Comparison of ENCODE assay signal across 22 cellular contexts in genomic region chr21:17390575-17390974, GRCh38.
"Had no signal": no experiment of that assay in that cellular context is flagged by ENCODE, and none has a peak within 500 bp of the region (broad histone marks: within the 10 kb centered on the region; RNA-seq: fewer than 3 reads in every experiment).

No MANE protein-coding gene starts in this region.

- H3K27me3 ChIP-seq: dorsolateral prefrontal cortex, gastrocnemius medialis, heart right ventricle, right atrium auricular region, testis, tibial nerve, upper lobe of right lung, vagina had no signal

- ATAC-seq: esophagus mucosa; gastrocnemius medialis; heart right ventricle; left lobe of liver; naive thymus-derived CD4-positive, alpha-beta T cell; stimulated activated naive B cell treated with anti-CD40 and anti-IgM and Interleukin-4, amounts not matched to agents 10 μg/mL and 1 μg/mL and 100 μg/mL, for 72 hours; stimulated activated naive CD8-positive, alpha-beta T cell treated with anti-CD3 and anti-CD28 coated beads, Interleukin-15, amount 100 ng/mL, for 72 hours; upper lobe of right lung had no signal

- H3K4me1 Mint-ChIP-seq: stimulated activated naive B cell treated with anti-CD40 and anti-IgM and Interleukin-4, amounts not matched to agents 10 μg/mL and 1 μg/mL and 100 μg/mL, for 72 hours; stimulated activated naive CD8-positive, alpha-beta T cell treated with anti-CD3 and anti-CD28 coated beads, Interleukin-15, amount 100 ng/mL, for 72 hours had no signal

- H3K9me3 Mint-ChIP-seq: naive thymus-derived CD4-positive, alpha-beta T cell; stimulated activated naive CD8-positive, alpha-beta T cell treated with anti-CD3 and anti-CD28 coated beads, Interleukin-15, amount 100 ng/mL, for 72 hours had no signal

- H3K4me3 Mint-ChIP-seq: naive thymus-derived CD4-positive, alpha-beta T cell; stimulated activated naive B cell treated with anti-CD40 and anti-IgM and Interleukin-4, amounts not matched to agents 10 μg/mL and 1 μg/mL and 100 μg/mL, for 72 hours; stimulated activated naive CD8-positive, alpha-beta T cell treated with anti-CD3 and anti-CD28 coated beads, Interleukin-15, amount 100 ng/mL, for 72 hours had no signal

- H3K27ac Mint-ChIP-seq: stimulated activated naive B cell treated with anti-CD40 and anti-IgM and Interleukin-4, amounts not matched to agents 10 μg/mL and 1 μg/mL and 100 μg/mL, for 72 hours; stimulated activated naive CD8-positive, alpha-beta T cell treated with anti-CD3 and anti-CD28 coated beads, Interleukin-15, amount 100 ng/mL, for 72 hours had no signal

- DNase-seq: dorsolateral prefrontal cortex; effector CD8-positive, alpha-beta T cell; gastrocnemius medialis; heart right ventricle; hypothalamus; islet precursor cell; mammary epithelial cell; naive thymus-derived CD4-positive, alpha-beta T cell; posterior cingulate gyrus; sigmoid colon; stimulated activated CD4-positive, alpha-beta T cell treated with anti-CD3 and anti-CD28 coated beads, Interleukin-2, amount 100 ng/mL, for 24 hours; stimulated activated CD4-positive, alpha-beta T cell treated with anti-CD3 and anti-CD28 coated beads, Interleukin-4, amount 100 ng/mL, for 4 hours; stimulated activated naive B cell treated with anti-CD40 and anti-IgM and Interleukin-4, amounts not matched to agents 10 μg/mL and 1 μg/mL and 100 μg/mL, for 72 hours; stimulated activated naive CD8-positive, alpha-beta T cell treated with anti-CD3 and anti-CD28 coated beads, Interleukin-15, amount 100 ng/mL, for 72 hours; testis; upper lobe of right lung had no signal

- H3K36me3 Mint-ChIP-seq: naive thymus-derived CD4-positive, alpha-beta T cell; stimulated activated naive B cell treated with anti-CD40 and anti-IgM and Interleukin-4, amounts not matched to agents 10 μg/mL and 1 μg/mL and 100 μg/mL, for 72 hours had no signal

- H3K36me3 ChIP-seq: gastrocnemius medialis, heart right ventricle, right atrium auricular region, sigmoid colon, tibial nerve, upper lobe of right lung, vagina had no signal

- H3K27me3 Mint-ChIP-seq: stimulated activated naive B cell treated with anti-CD40 and anti-IgM and Interleukin-4, amounts not matched to agents 10 μg/mL and 1 μg/mL and 100 μg/mL, for 72 hours; stimulated activated naive CD8-positive, alpha-beta T cell treated with anti-CD3 and anti-CD28 coated beads, Interleukin-15, amount 100 ng/mL, for 72 hours had no signal

- H3K4me1 ChIP-seq: gastrocnemius medialis, heart right ventricle, right atrium auricular region, sigmoid colon, testis, tibial nerve, upper lobe of right lung, vagina had no signal

- H3K4me3 ChIP-seq: dorsolateral prefrontal cortex, gastrocnemius medialis, heart right ventricle, right atrium auricular region, sigmoid colon, skin epidermis, testis, tibial nerve, upper lobe of right lung, vagina had no signal

- H3K9me3 ChIP-seq: gastrocnemius medialis, heart right ventricle, right atrium auricular region, sigmoid colon, testis, tibial nerve, upper lobe of right lung, vagina had no signal

- H3K27ac ChIP-seq: gastrocnemius medialis, heart right ventricle, right atrium auricular region, sigmoid colon, skin epidermis, testis, tibial nerve, upper lobe of right lung, vagina had no signal
